Comparison of ENCODE assay signal across 12 cellular contexts in the genomic region with DNA sequence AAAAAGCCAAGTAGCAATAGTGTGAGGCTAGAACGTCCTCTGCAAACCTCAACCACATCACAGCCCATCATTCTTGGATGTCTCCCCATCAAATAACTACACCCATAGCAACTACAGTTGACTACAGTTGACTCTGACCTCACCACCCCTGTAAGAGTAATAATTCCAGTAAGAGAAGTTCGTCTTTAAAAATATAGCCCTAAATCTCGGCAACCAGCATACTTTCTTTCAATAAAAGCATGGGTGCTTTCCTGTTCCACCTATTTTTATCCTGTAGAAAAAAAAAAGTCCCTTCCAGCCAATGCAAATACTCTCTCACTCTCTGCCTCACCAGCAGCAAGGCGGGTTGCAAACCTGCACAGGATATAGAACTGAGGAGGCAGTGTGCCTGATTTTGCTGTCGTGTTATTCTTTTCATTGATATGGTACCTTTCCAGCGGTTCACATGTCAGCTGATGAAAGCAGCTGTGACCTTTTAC.
A peak's percentile ranks its signal among the peaks of the same experiment; 100 is the strongest.
DNase-seq lines count a peak whose midpoint lies in the region; ATAC-seq and TF ChIP-seq lines count a peak whose summit lies in the region.
"Had no signal": no experiment of that assay in that cellular context is flagged by ENCODE, and none has a peak within 500 bp of the region (broad histone marks: within the 10 kb centered on the region; RNA-seq: fewer than 3 reads in every experiment).

No MANE protein-coding gene starts in this region.

- H3K4me1 ChIP-seq in upper lobe of right lung: no peaks in the 10 kb centered on the region

- intact Hi-C loops in upper lobe of right lung (cut with DNase I): no loop called here

- TF ChIP-seq CTCF in GM12865 (IDR thresholded peaks at IDR 0.05; ENCODE audit: insufficient read depth, low read depth, low read length, missing control alignments) (no peak), upper lobe of right lung (IDR thresholded peaks at IDR 0.05) (no peak)

- peaks cover 32% of the 10 kb centered on the region for H3K27me3 ChIP-seq in upper lobe of right lung
- H3K27me3 ChIP-seq: Peyer's patch had no signal

- H3K4me3 ChIP-seq in GM12865 (ENCODE audit: low read depth, low read length) (peak overlapping the region; percentile 55), upper lobe of right lung (no peak overlapping the region)
- H3K4me3 ChIP-seq: Peyer's patch had no signal

- H3K9me3 ChIP-seq in upper lobe of right lung: no peaks in the 10 kb centered on the region
- H3K9me3 ChIP-seq: Peyer's patch had no signal

- peak; percentile 43; the same call in 1 of the 2 replicates for TF ChIP-seq POLR2A in Raji (IDR thresholded peaks at IDR 0.05; ENCODE audit: insufficient read depth, low read depth, low read length)

- DNase-seq in GM12865 (ENCODE audit: low read depth) (peak; percentile 87), upper lobe of right lung (no peak), SW 1271 (lab: John Stamatoyannopoulos, UW) (no peak), NOMO-1 (lab: John Stamatoyannopoulos, UW; ENCODE audit: unreplicated experiment in 2 of 2) (no peak)
- DNase-seq in activated CD4-positive, alpha-beta T cell treated with anti-CD3 and anti-CD28 coated beads, Interleukin-2, amount 50 U/mL, for 1 hour: no peak
- DNase-seq: activated CD4-positive, alpha-beta memory T cell treated with anti-CD3 and anti-CD28 coated beads, Interleukin-2, amount 10 ng/mL, durations not matched to agents 7 days and 5 days; CD4-positive, alpha-beta memory T cell; islet precursor cell; Peyer's patch had no signal

- no peak overlapping the region for H3K27ac ChIP-seq in upper lobe of right lung

- ATAC-seq in GM19452 (IDR thresholded peaks at IDR 0.05; ENCODE audit: unreplicated experiment) (peak; percentile 33), HG02981 (IDR thresholded peaks at IDR 0.05; ENCODE audit: unreplicated experiment) (peak; percentile 20), upper lobe of right lung (no peak)

- no peaks in the 10 kb centered on the region for H3K36me3 ChIP-seq in upper lobe of right lung
- H3K36me3 ChIP-seq: Peyer's patch had no signal
